ENCODE assay signal across 10 cellular contexts in genomic region chr12:124188561-124189405, GRCh38.
DNase-seq lines count a peak whose midpoint lies in the region; FAIRE-seq and TF ChIP-seq lines count a peak whose summit lies in the region.
"Had no signal": no experiment of that assay in that cellular context is flagged by ENCODE, and none has a peak within 500 bp of the region (broad histone marks: within the 10 kb centered on the region; RNA-seq: fewer than 3 reads in every experiment).

No MANE protein-coding gene starts in this region.

- H3K36me3 ChIP-seq in breast epithelium = no peaks in the 10 kb centered on the region

- H3K4me3 ChIP-seq in breast epithelium = no peak overlapping the region

- H3K4me1 ChIP-seq in breast epithelium = no peaks in the 10 kb centered on the region

- intact Hi-C loops in breast epithelium (cut with DNase I; ENCODE audit: low total_unique reads) = no loop called here

- DNase-seq in T47D (ENCODE audit: low read depth in 1 of 2, low spot score in 1 of 2) = peak; percentile 13 to 82
- no peak for DNase-seq in breast epithelium (ENCODE audit: low spot score in 2 of 2)
- DNase-seq in left kidney (ENCODE audit: low read depth, low spot score) = peak; percentile 76
- DNase-seq in urothelium cell line (ENCODE audit: low spot score) = peak; percentile 66
- no peak for DNase-seq in activated CD4-positive, alpha-beta T cell treated with anti-CD3 and anti-CD28 coated beads, Interleukin-2, amount 50 U/mL, for 4 hours
- no peak for DNase-seq in RKO (ENCODE audit: low spot score)
- DNase-seq in activated CD4-positive, alpha-beta T cell treated with anti-CD3 and anti-CD28 coated beads, Interleukin-2, amount 50 U/mL, for 1 hour = no peak
- DNase-seq: activated T-cell treated with anti-CD3 and anti-CD28 coated beads, Interleukin-2, amount 50 U/mL, for 4 hours; AML-193 had no signal

- TF ChIP-seq CTCF in breast epithelium (IDR thresholded peaks at IDR 0.05) (no peak), VCaP (conservative IDR thresholded peaks at IDR 0.05) (no peak)

- no peak for TF ChIP-seq POLR2A in breast epithelium (IDR thresholded peaks at IDR 0.05)

- no peak for FAIRE-seq in urothelium cell line (lab: Jason Lieb, UNC)

- in situ Hi-C loops in T47D (cut with HindIII; ENCODE audit: low pct_unique_long_range_greater_than_20kb, low sequenced_read_pairs) = no loop called here

- no peak overlapping the region for H3K27ac ChIP-seq in breast epithelium
- peak overlapping the region; percentile 82 for H3K27ac ChIP-seq in VCaP

- H3K9me3 ChIP-seq in breast epithelium = no peaks in the 10 kb centered on the region

- no peaks in the 10 kb centered on the region for H3K27me3 ChIP-seq in breast epithelium

Comparison
In these comparisons a context has a peak if more than half of its experiments do, and no peak if none do; other contexts are left out.
1. DNase-seq: peak in T47D (2 of 2), left kidney (single experiment) and urothelium cell line (single experiment); none in breast epithelium (0 of 2), activated CD4-positive, alpha-beta T cell treated with anti-CD3 and anti-CD28 coated beads, Interleukin-2, amount 50 U/mL, for 4 hours (0 of 2), RKO (single experiment) and activated CD4-positive, alpha-beta T cell treated with anti-CD3 and anti-CD28 coated beads, Interleukin-2, amount 50 U/mL, for 1 hour (single experiment).